Comparison of ENCODE assay signal across 8 cellular contexts in genomic region chr16:401468-402348, GRCh38. TPM values are rescaled to one million over a fixed set of nuclear protein-coding genes. Genes with fewer than 3 reads are reported as not detected.
DNase-seq lines count a peak whose midpoint lies in the region; ATAC-seq and TF ChIP-seq lines count a peak whose summit lies in the region.

Gene DECR2 (plus strand): TSS chr16:401885. CDS start chr16:401964, 79 bp downstream.

- H3K4me3 Mint-ChIP-seq in GM23338 (peak within 1 kb of the TSS; percentile 81), glutamatergic neuron (ENCODE audit: unreplicated experiment) (peak within 1 kb of the TSS; percentile 83)
- H3K4me3 Mint-ChIP-seq in activated naive CD8-positive, alpha-beta T cell, result peak within 1 kb of the TSS; percentile 87

- TF ChIP-seq POLR2A in ovary (IDR thresholded peaks at IDR 0.05), result peak; percentile 62

- H3K9me2 ChIP-seq in GM23338 (ENCODE audit: insufficient read depth), result no peaks in the 10 kb centered on the region

- H3K27ac ChIP-seq in GM23338 (ENCODE audit: low read depth) (peak within 1 kb of the TSS; percentile 90), ovary (peak within 1 kb of the TSS; percentile 61 to 86), thoracic aorta (peak within 1 kb of the TSS; percentile 84 to 91)

- H3K27me3 ChIP-seq in GM23338 (ENCODE audit: insufficient read depth), result no peaks in the 10 kb centered on the region
- no peaks in the 10 kb centered on the region for H3K27me3 ChIP-seq in MG63
- no peaks in the 10 kb centered on the region for H3K27me3 ChIP-seq in ovary
- H3K27me3 ChIP-seq in thoracic aorta (replicated peaks; ENCODE audit: insufficient read depth), result no peaks in the 10 kb centered on the region

- peaks cover 24% of the 10 kb centered on the region for H3K27me3 Mint-ChIP-seq in GM23338 (ENCODE audit: insufficient read depth, low read depth, poor library complexity)
- H3K27me3 Mint-ChIP-seq in activated naive CD8-positive, alpha-beta T cell, result no peaks in the 10 kb centered on the region
- H3K27me3 Mint-ChIP-seq in glutamatergic neuron (ENCODE audit: unreplicated experiment), result peaks cover 7% of the 10 kb centered on the region

- no peak for TF ChIP-seq EP300 in ovary (IDR thresholded peaks at IDR 0.05)

- peaks cover 20% of the 10 kb centered on the region for H3K4me1 ChIP-seq in GM23338 (ENCODE audit: insufficient read depth)
- peaks cover 3% of the 10 kb centered on the region for H3K4me1 ChIP-seq in ovary (ENCODE audit: insufficient read depth)
- H3K4me1 ChIP-seq in thoracic aorta (ENCODE audit: control insufficient read depth in 1 of 2, low read depth in 2 of 2), result peaks cover 0 to 31% of the 10 kb centered on the region in 2 donors

- H3K4me2 ChIP-seq in GM23338, result peak within 1 kb of the TSS; percentile 90

- peaks cover 5% of the 10 kb centered on the region; the same call in 1 of the 2 replicates for H3K79me2 ChIP-seq in GM23338 (replicated peaks; ENCODE audit: insufficient read depth)

- peaks cover 27% of the 10 kb centered on the region for H3F3A ChIP-seq in GM23338 (replicated peaks; ENCODE audit: low read depth)

- peak; percentile 37 to 55; a peak in 3 of 4 replicates for TF ChIP-seq CTCF in GM23338 (conservative IDR thresholded peaks at IDR 0.05; ENCODE audit: low read depth in 2 of 2)
- peak; percentile 38 for TF ChIP-seq CTCF in glutamatergic neuron (IDR thresholded peaks at IDR 0.05; ENCODE audit: partially characterized antibody, unreplicated experiment)
- TF ChIP-seq CTCF in ovary (IDR thresholded peaks at IDR 0.05), result peak; percentile 36 to 78 (median 73)
- peak; percentile 44 for TF ChIP-seq CTCF in thoracic aorta (IDR thresholded peaks at IDR 0.05)

- no peaks in the 10 kb centered on the region; the same call in 1 of the 2 replicates for H4K20me1 ChIP-seq in GM23338 (replicated peaks; ENCODE audit: insufficient read depth)

- intact Hi-C loops in ovary (cut with DNase I), result no loop called here

- peaks cover 22% of the 10 kb centered on the region for H3K36me3 Mint-ChIP-seq in GM23338 (ENCODE audit: low read depth)
- H3K36me3 Mint-ChIP-seq in activated naive CD8-positive, alpha-beta T cell, result no peaks in the 10 kb centered on the region
- H3K36me3 Mint-ChIP-seq in glutamatergic neuron (ENCODE audit: unreplicated experiment), result no peaks in the 10 kb centered on the region

- 0 to 1% (median 1%) methylated on average over 55 to 91 of the region's 91 CpGs for WGBS in ovary, 3 donors

- H3K9me3 Mint-ChIP-seq in GM23338, result peaks cover 4% of the 10 kb centered on the region; the same call in 2 of the 3 replicates
- no peaks in the 10 kb centered on the region for H3K9me3 Mint-ChIP-seq in activated naive CD8-positive, alpha-beta T cell (ENCODE audit: low read depth)
- H3K9me3 Mint-ChIP-seq in glutamatergic neuron (ENCODE audit: unreplicated experiment), result peaks cover 6% of the 10 kb centered on the region

- 0 out of 2 replicates have a peak within 1 kb of the TSS, but pooled peaks have one; percentile 43 for H2AFZ ChIP-seq in GM23338

- no peaks in the 10 kb centered on the region; the same call in 1 of the 2 replicates for H3K36me3 ChIP-seq in GM23338 (ENCODE audit: insufficient read depth)
- H3K36me3 ChIP-seq in MG63, result peaks cover 38% of the 10 kb centered on the region
- no peaks in the 10 kb centered on the region for H3K36me3 ChIP-seq in ovary
- H3K36me3 ChIP-seq in thoracic aorta, result no peaks in the 10 kb centered on the region

- H3K4me1 Mint-ChIP-seq in GM23338 (peaks cover 21% of the 10 kb centered on the region), glutamatergic neuron (ENCODE audit: low read depth, unreplicated experiment) (peaks cover 7% of the 10 kb centered on the region)
- peaks cover 13% of the 10 kb centered on the region for H3K4me1 Mint-ChIP-seq in activated naive CD8-positive, alpha-beta T cell (ENCODE audit: low read depth)

- peak; percentile 91 for DNase-seq in ELF-1 (ENCODE audit: low read depth, low spot score)
- peak; percentile 95 for DNase-seq in GM23338 (ENCODE audit: low spot score)
- peak; percentile 95 for DNase-seq in MG63
- peak; percentile 99 for DNase-seq in glutamatergic neuron
- DNase-seq in ovary, result peak; percentile 96 to 98 (median 98)
- DNase-seq in thoracic aorta (ENCODE audit: low spot score), result peak; percentile 86

- H3K27ac Mint-ChIP-seq in GM23338 (peak within 1 kb of the TSS; percentile 86), glutamatergic neuron (ENCODE audit: unreplicated experiment) (peak within 1 kb of the TSS; percentile 80)
- H3K27ac Mint-ChIP-seq in activated naive CD8-positive, alpha-beta T cell, result peak within 1 kb of the TSS; percentile 80

- H3K4me3 ChIP-seq in GM23338 (peak within 1 kb of the TSS; percentile 90), MG63 (peak within 1 kb of the TSS; percentile 95), ovary (peak within 1 kb of the TSS; percentile 81), thoracic aorta (peak within 1 kb of the TSS; percentile 99)

- H3K9me3 ChIP-seq in MG63 (no peaks in the 10 kb centered on the region), ovary (no peaks in the 10 kb centered on the region), thoracic aorta (no peaks in the 10 kb centered on the region)

- ATAC-seq in GM23338 (peak; percentile 55), SK-N-SH treated with all-trans-retinoic acid at 6 μM for 48 hours (peak; percentile 75), thoracic aorta (ENCODE audit: insufficient number of reproducible peaks, low FRiP score, low read depth) (peak; percentile 76)

TF ChIP-seq in GM23338, 12 proteins besides CTCF, POLR2A, EP300 and RAD21:
- TF ChIP-seq EZH2 (IDR thresholded peaks at IDR 0.05; ENCODE audit: low read depth, unreplicated experiment) (no peak), POLR2AphosphoS5 (IDR thresholded peaks at IDR 0.05; ENCODE audit: low read depth) (peak; percentile 76), CREB1 (CRISPR knock-in tag; IDR thresholded peaks at IDR 0.05; ENCODE audit: low read depth) (0 out of 2 replicates have a peak, but pooled peaks have one; percentile 28)
TF ChIP-seq in GM23338: peak in this region for 2.

TF ChIP-seq in SK-N-SH treated with all-trans-retinoic acid at 6 μM for 48 hours, 23 proteins besides CTCF, POLR2A, EP300 and RAD21:
- TF ChIP-seq GLIS3 (CRISPR knock-in tag; IDR thresholded peaks at IDR 0.05) (peak; percentile 30; the same call in 1 of the 2 replicates), ISL1 (CRISPR knock-in tag; IDR thresholded peaks at IDR 0.05) (no peak)

RNA-seq across cellular contexts. Expression of gene DECR2, which starts in this region (rescaled TPM):
- total RNA-seq in GM23338 (2014; rRNA removed; shearing (Covaris generic)), result 17.9 and 26.9 TPM in 2 replicates
- polyA plus RNA-seq in GM23338 (2016; fragmentation: Nextera tagmentation; extraction: Ambion mirVana) (19.0 and 20.3 TPM in 2 replicates), ovary (10 to 100 TPM in 1 of 2 donors, 1 to 10 TPM in 1; 2.1 to 13.0 TPM)
- total RNA-seq in MG63 (2014; rRNA removed; shearing (Covaris generic); ENCODE audit: low replicate concordance), result 31.6 and 37.1 TPM in 2 replicates
- total RNA-seq in glutamatergic neuron (ENCODE audit: unreplicated experiment) (26.2 TPM), ovary (10 to 100 TPM; 10.2 to 23.7 (median 15.1) TPM), thoracic aorta (10 to 100 TPM; 24.1 to 25.6 TPM)

Comparison
In these comparisons a context has a peak if more than half of its experiments do, and no peak if none do; other contexts are left out.
1. Peak in every context shown above with its lines: DNase-seq, ATAC-seq, H3K4me3 ChIP-seq and H3K27ac ChIP-seq.